Comparison of ENCODE assay signal across 8 cellular contexts in genomic region chr14:91892918-91893527, GRCh38. TPM values are rescaled to one million over a fixed set of nuclear protein-coding genes. Genes with fewer than 3 reads are reported as not detected.
DNase-seq lines count a peak whose midpoint lies in the region; ATAC-seq, FAIRE-seq and TF ChIP-seq lines count a peak whose summit lies in the region.

No MANE protein-coding gene starts in this region.

- no peaks in the 10 kb centered on the region for H3K79me1 ChIP-seq in neuronal stem cell (ENCODE audit: low read depth, low read length)

- H2BK120ac ChIP-seq in neuronal stem cell (ENCODE audit: low read depth, low read length): no peak overlapping the region

- H3K4me1 Mint-ChIP-seq in activated CD4-positive, alpha-beta memory T cell treated with anti-CD3 and anti-CD28 coated beads for 36 hours (ENCODE audit: low read depth): peaks cover 48% of the 10 kb centered on the region
- H3K4me1 Mint-ChIP-seq in activated CD4-positive, alpha-beta memory T cell treated with anti-CD3 and anti-CD28 coated beads, Interleukin-2, amount 10 ng/mL, durations not matched to agents 7 days and 5 days: peaks cover 40% of the 10 kb centered on the region

- no peak overlapping the region for H3K4me3 ChIP-seq in bronchial epithelial cell (ENCODE audit: low read depth, low read length)
- no peak overlapping the region for H3K4me3 ChIP-seq in neuronal stem cell (ENCODE audit: low read length in 2 of 2)

- no peak overlapping the region for H3K27ac ChIP-seq in neuronal stem cell (replicated peaks; ENCODE audit: low read length)

- no peaks in the 10 kb centered on the region for H3K9me3 ChIP-seq in neuronal stem cell (replicated peaks in 1 of 2; ENCODE audit: control insufficient read depth in 2 of 2, insufficient read depth in 1 of 2, low read depth in 1 of 2, low read length in 2 of 2)

- no peaks in the 10 kb centered on the region for H3K9me3 Mint-ChIP-seq in activated CD4-positive, alpha-beta memory T cell treated with anti-CD3 and anti-CD28 coated beads for 36 hours
- no peaks in the 10 kb centered on the region for H3K9me3 Mint-ChIP-seq in activated CD4-positive, alpha-beta memory T cell treated with anti-CD3 and anti-CD28 coated beads, Interleukin-2, amount 10 ng/mL, durations not matched to agents 7 days and 5 days

- no peak overlapping the region for H3K9ac ChIP-seq in neuronal stem cell (ENCODE audit: low read depth, low read length, poor library complexity)

- H3K27me3 ChIP-seq in bronchial epithelial cell (ENCODE audit: control insufficient read depth, insufficient read depth, low read length): peaks cover 2% of the 10 kb centered on the region
- H3K27me3 ChIP-seq in neuronal stem cell (ENCODE audit: control insufficient read depth in 3 of 3, insufficient read depth in 3 of 3, low read depth in 1 of 3, low read length in 3 of 3): peaks cover 0 to 11% (median 0%) of the 10 kb centered on the region in 3 experiments

- no peak overlapping the region for H2BK15ac ChIP-seq in neuronal stem cell (ENCODE audit: low read length)

- CTCF ChIA-PET in activated CD4-positive, alpha-beta memory T cell treated with anti-CD3 and anti-CD28 coated beads for 36 hours (lab: Charles Lee): interaction anchor here (0.6 to 1.3 kb wide), 10 partner anchors 18 to 384 kb away, joined by 3 to 6 read pairs (median 3); no protein-coding TSS in a partner anchor
- CTCF ChIA-PET in activated CD4-positive, alpha-beta memory T cell treated with anti-CD3 and anti-CD28 coated beads, Interleukin-2, amount 10 ng/mL, durations not matched to agents 7 days and 5 days (lab: Charles Lee): interaction anchor here (0.5 to 1.8 kb wide), 7 partner anchors 10 to 245 kb away, joined by 3 to 8 read pairs (median 4); partner anchors contain the start of gene ATXN3

- no peaks in the 10 kb centered on the region for H3K36me3 Mint-ChIP-seq in activated CD4-positive, alpha-beta memory T cell treated with anti-CD3 and anti-CD28 coated beads for 36 hours
- H3K36me3 Mint-ChIP-seq in activated CD4-positive, alpha-beta memory T cell treated with anti-CD3 and anti-CD28 coated beads, Interleukin-2, amount 10 ng/mL, durations not matched to agents 7 days and 5 days (ENCODE audit: low read depth): no peaks in the 10 kb centered on the region

- peak; percentile 52 for DNase-seq in activated CD4-positive, alpha-beta memory T cell treated with anti-CD3 and anti-CD28 coated beads for 36 hours
- no peak for DNase-seq in activated CD4-positive, alpha-beta memory T cell treated with anti-CD3 and anti-CD28 coated beads, Interleukin-2, amount 10 ng/mL, durations not matched to agents 7 days and 5 days
- peak; percentile 70 for DNase-seq in NAMALWA (ENCODE audit: low spot score)
- DNase-seq in bronchial epithelial cell (ENCODE audit: low read depth): no peak
- peak; percentile 36 for DNase-seq in neuronal stem cell (ENCODE audit: low spot score)
- no peak for DNase-seq in GM03348 (ENCODE audit: low spot score)
- DNase-seq in occipital lobe (lab: John Stamatoyannopoulos, UW): no peak

- H3K4ac ChIP-seq in neuronal stem cell (ENCODE audit: low read length): no peak overlapping the region

- peak; percentile 45 for TF ChIP-seq CTCF in bronchial epithelial cell (IDR thresholded peaks at IDR 0.05; ENCODE audit: insufficient read depth, low read length, severe bottlenecking)

- H3K23ac ChIP-seq in neuronal stem cell (ENCODE audit: low read depth, low read length, poor library complexity): no peak overlapping the region

- H2AFZ ChIP-seq in neuronal stem cell (ENCODE audit: low read length): no peak overlapping the region

- ATAC-seq in HG03342 (IDR thresholded peaks at IDR 0.05; ENCODE audit: unreplicated experiment): no peak

- no peak overlapping the region for H3K4me2 ChIP-seq in neuronal stem cell (ENCODE audit: insufficient read depth, low read length, poor library complexity, severe bottlenecking)

- H3K14ac ChIP-seq in neuronal stem cell (ENCODE audit: low read length): no peak overlapping the region

- intact Hi-C loops in activated CD4-positive, alpha-beta memory T cell treated with anti-CD3 and anti-CD28 coated beads for 36 hours (cut with micrococcal nuclease): loop anchor here (1.0 kb wide), 1 partner anchor 20 kb away; no protein-coding TSS in a partner anchor

- peaks cover 2 to 11% of the 10 kb centered on the region in 2 donors for H3K4me1 ChIP-seq in neuronal stem cell (ENCODE audit: control insufficient read depth in 2 of 2, insufficient read depth in 1 of 2, low read depth in 1 of 2, low read length in 2 of 2)

- no peak overlapping the region for H4K8ac ChIP-seq in neuronal stem cell (ENCODE audit: low read depth, low read length)

- H3K18ac ChIP-seq in neuronal stem cell (ENCODE audit: low read length): no peak overlapping the region

- peak overlapping the region; percentile 81 for H3K27ac Mint-ChIP-seq in activated CD4-positive, alpha-beta memory T cell treated with anti-CD3 and anti-CD28 coated beads for 36 hours
- H3K27ac Mint-ChIP-seq in activated CD4-positive, alpha-beta memory T cell treated with anti-CD3 and anti-CD28 coated beads, Interleukin-2, amount 10 ng/mL, durations not matched to agents 7 days and 5 days: no peak overlapping the region

- no peak overlapping the region for H3K4me3 Mint-ChIP-seq in activated CD4-positive, alpha-beta memory T cell treated with anti-CD3 and anti-CD28 coated beads for 36 hours
- H3K4me3 Mint-ChIP-seq in activated CD4-positive, alpha-beta memory T cell treated with anti-CD3 and anti-CD28 coated beads, Interleukin-2, amount 10 ng/mL, durations not matched to agents 7 days and 5 days: no peak overlapping the region

- no peaks in the 10 kb centered on the region for H3K27me3 Mint-ChIP-seq in activated CD4-positive, alpha-beta memory T cell treated with anti-CD3 and anti-CD28 coated beads for 36 hours
- no peaks in the 10 kb centered on the region for H3K27me3 Mint-ChIP-seq in activated CD4-positive, alpha-beta memory T cell treated with anti-CD3 and anti-CD28 coated beads, Interleukin-2, amount 10 ng/mL, durations not matched to agents 7 days and 5 days

- no CpG with 5 or more reads among the region's 10 CpGs for WGBS in neuronal stem cell (ENCODE audit: extremely low coverage in 2 of 2, insufficient read length in 2 of 2, insufficient replicate concordance in 1 of 2), 2 donors

- no peak overlapping the region for H2AK5ac ChIP-seq in neuronal stem cell (ENCODE audit: low read depth, low read length)

- no peak for FAIRE-seq in bronchial epithelial cell (lab: Jason Lieb, UNC)

- no peak overlapping the region for H4K91ac ChIP-seq in neuronal stem cell (ENCODE audit: low read depth, low read length, poor library complexity)

- H3K36me3 ChIP-seq in bronchial epithelial cell (ENCODE audit: control insufficient read depth, insufficient read depth, low read length) (no peaks in the 10 kb centered on the region), neuronal stem cell (replicated peaks in 1 of 2; ENCODE audit: control insufficient read depth in 2 of 2, insufficient read depth in 2 of 2, low read length in 2 of 2) (no peaks in the 10 kb centered on the region)

- peak overlapping the region; percentile 44 for H2BK12ac ChIP-seq in neuronal stem cell (ENCODE audit: low read length)

- POLR2A ChIA-PET in activated CD4-positive, alpha-beta memory T cell treated with anti-CD3 and anti-CD28 coated beads for 36 hours (lab: Charles Lee): interaction anchor here (0.7 kb wide), 1 partner anchor 20 kb away, joined by 3 read pairs; no protein-coding TSS in a partner anchor
- POLR2A ChIA-PET in activated CD4-positive, alpha-beta memory T cell treated with anti-CD3 and anti-CD28 coated beads, Interleukin-2, amount 10 ng/mL, durations not matched to agents 7 days and 5 days (lab: Charles Lee): interaction anchor here (0.9 kb wide), 1 partner anchor 25 kb away, joined by 3 read pairs; the partner anchor contains the start of gene TC2N

- H2BK5ac ChIP-seq in neuronal stem cell (ENCODE audit: low read length): peak overlapping the region; percentile 20

RNA-seq across cellular contexts. Expression of gene TC2N, which starts 25.7 kb away (rescaled TPM):
- total RNA-seq in activated CD4-positive, alpha-beta memory T cell treated with anti-CD3 and anti-CD28 coated beads for 36 hours: 10 to 100 TPM; 44.9 to 46.6 TPM
- total RNA-seq in activated CD4-positive, alpha-beta memory T cell treated with anti-CD3 and anti-CD28 coated beads, Interleukin-2, amount 10 ng/mL, durations not matched to agents 7 days and 5 days: 100 to 1,000 TPM; 180 to 195 TPM
- total RNA-seq in bronchial epithelial cell: 46.1 and 48.1 TPM in 2 replicates
- polyA plus RNA-seq in neuronal stem cell (2013, experiment 1 of 2): 0.81 TPM
- polyA plus RNA-seq in neuronal stem cell (2013, experiment 2 of 2): 0.82 TPM
- 22.8 TPM for total RNA-seq in occipital lobe

RNA-seq across cellular contexts. Expression of gene FBLN5, which starts 54.5 kb away (rescaled TPM):
- 1 to 10 TPM; 1.9 TPM for total RNA-seq in activated CD4-positive, alpha-beta memory T cell treated with anti-CD3 and anti-CD28 coated beads for 36 hours
- total RNA-seq in activated CD4-positive, alpha-beta memory T cell treated with anti-CD3 and anti-CD28 coated beads, Interleukin-2, amount 10 ng/mL, durations not matched to agents 7 days and 5 days: 1 to 10 TPM; 2.0 to 2.5 TPM
- total RNA-seq in bronchial epithelial cell (under 0.01 and 0.26 TPM in 2 replicates), occipital lobe (4.1 TPM)
- polyA plus RNA-seq in neuronal stem cell (2013, experiment 1 of 2): 0.11 TPM
- 0.10 TPM for polyA plus RNA-seq in neuronal stem cell (2013, experiment 2 of 2)

Comparison
In these comparisons a context has a peak if more than half of its experiments do, and no peak if none do; other contexts are left out.
1. DNase-seq: peak in activated CD4-positive, alpha-beta memory T cell treated with anti-CD3 and anti-CD28 coated beads for 36 hours (single experiment), NAMALWA (single experiment) and neuronal stem cell (single experiment); none in activated CD4-positive, alpha-beta memory T cell treated with anti-CD3 and anti-CD28 coated beads, Interleukin-2, amount 10 ng/mL, durations not matched to agents 7 days and 5 days (single experiment), bronchial epithelial cell (single experiment), GM03348 (single experiment) and occipital lobe (single experiment).